Comparison of ENCODE assay signal across 1 cellular context in the genomic region with DNA sequence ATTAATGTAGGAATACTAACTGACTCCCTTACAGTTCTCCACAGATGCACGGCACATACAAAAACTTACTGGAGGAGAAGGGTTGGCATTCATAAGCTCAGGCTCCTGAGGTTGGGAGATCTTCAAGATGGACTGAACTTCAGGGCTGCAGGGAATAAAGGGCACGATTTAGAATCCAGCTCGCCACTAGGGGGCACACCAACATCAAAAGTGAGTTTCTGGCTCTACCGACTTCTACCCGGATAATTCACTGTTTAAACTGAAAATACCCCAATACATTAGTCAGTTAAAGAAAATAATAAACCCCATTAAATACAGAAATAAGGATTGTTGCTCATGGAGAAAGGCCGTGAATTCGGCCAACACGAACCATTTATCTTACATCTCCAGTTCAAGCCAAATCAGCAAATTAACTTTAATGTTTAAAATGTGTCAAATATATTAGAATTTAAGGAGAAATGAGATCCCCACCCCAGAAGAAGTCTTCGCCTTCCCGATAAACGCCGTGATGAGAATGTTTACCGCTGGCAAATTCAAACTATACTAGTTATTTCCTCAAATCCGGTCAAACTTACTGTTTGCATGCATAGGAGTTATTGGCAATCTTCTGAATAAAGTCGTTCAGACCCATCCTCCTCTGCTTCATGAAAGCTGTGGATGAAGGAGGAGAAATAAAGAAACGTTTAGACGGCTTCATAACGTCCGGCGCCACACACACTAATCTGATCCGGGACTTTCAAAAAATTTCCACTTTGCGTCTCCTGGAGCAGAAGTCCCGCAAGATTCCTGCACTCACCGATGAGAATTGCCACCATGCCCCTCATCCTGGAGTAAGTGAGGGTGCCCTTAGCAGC.
TF ChIP-seq lines count a peak whose summit lies in the region.

No MANE protein-coding gene starts in this region.

TF ChIP-seq in HepG2, 621 proteins besides CTCF, POLR2A, EP300 and RAD21 (continued from another document and continues in another):
- TF ChIP-seq, protein P1, sequence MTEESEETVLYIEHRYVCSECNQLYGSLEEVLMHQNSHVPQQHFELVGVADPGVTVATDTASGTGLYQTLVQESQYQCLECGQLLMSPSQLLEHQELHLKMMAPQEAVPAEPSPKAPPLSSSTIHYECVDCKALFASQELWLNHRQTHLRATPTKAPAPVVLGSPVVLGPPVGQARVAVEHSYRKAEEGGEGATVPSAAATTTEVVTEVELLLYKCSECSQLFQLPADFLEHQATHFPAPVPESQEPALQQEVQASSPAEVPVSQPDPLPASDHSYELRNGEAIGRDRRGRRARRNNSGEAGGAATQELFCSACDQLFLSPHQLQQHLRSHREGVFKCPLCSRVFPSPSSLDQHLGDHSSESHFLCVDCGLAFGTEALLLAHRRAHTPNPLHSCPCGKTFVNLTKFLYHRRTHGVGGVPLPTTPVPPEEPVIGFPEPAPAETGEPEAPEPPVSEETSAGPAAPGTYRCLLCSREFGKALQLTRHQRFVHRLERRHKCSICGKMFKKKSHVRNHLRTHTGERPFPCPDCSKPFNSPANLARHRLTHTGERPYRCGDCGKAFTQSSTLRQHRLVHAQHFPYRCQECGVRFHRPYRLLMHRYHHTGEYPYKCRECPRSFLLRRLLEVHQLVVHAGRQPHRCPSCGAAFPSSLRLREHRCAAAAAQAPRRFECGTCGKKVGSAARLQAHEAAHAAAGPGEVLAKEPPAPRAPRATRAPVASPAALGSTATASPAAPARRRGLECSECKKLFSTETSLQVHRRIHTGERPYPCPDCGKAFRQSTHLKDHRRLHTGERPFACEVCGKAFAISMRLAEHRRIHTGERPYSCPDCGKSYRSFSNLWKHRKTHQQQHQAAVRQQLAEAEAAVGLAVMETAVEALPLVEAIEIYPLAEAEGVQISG (CRISPR knock-in tag; IDR thresholded peaks at IDR 0.05): no peak
- TF ChIP-seq HIVEP1 (CRISPR knock-in tag; IDR thresholded peaks at IDR 0.05) (no peak), KDM2A (CRISPR knock-in tag; IDR thresholded peaks at IDR 0.05; ENCODE audit: borderline replicate concordance, low read depth) (0 out of 2 replicates have a peak, but pooled peaks have one; percentile 14), ZC3H13 (CRISPR knock-in tag; IDR thresholded peaks at IDR 0.05) (peak; percentile 53; the same call in 1 of the 2 replicates), ZNF460 (CRISPR knock-in tag; IDR thresholded peaks at IDR 0.05; ENCODE audit: borderline replicate concordance) (peak; percentile 34; the same call in 1 of the 2 replicates), ZFYVE20 (CRISPR knock-in tag; IDR thresholded peaks at IDR 0.05; ENCODE audit: borderline replicate concordance, low read depth) (no peak), IKZF1 (IDR thresholded peaks at IDR 0.05) (no peak), NPAS2 (CRISPR knock-in tag; IDR thresholded peaks at IDR 0.05; ENCODE audit: borderline replicate concordance) (no peak), HNRNPL (IDR thresholded peaks at IDR 0.05; ENCODE audit: low read depth, low read length) (no peak), ZNF839 (CRISPR knock-in tag; IDR thresholded peaks at IDR 0.05; ENCODE audit: borderline replicate concordance) (no peak), NFKBIZ (CRISPR knock-in tag; IDR thresholded peaks at IDR 0.05) (peak; percentile 61; the same call in 1 of the 2 replicates), KLF11 (CRISPR knock-in tag; IDR thresholded peaks at IDR 0.05) (0 out of 2 replicates have a peak, but pooled peaks have one; percentile 4), PCBP2 (optimal IDR thresholded peaks at IDR 0.05; ENCODE audit: low read depth, low read length, poor library complexity, severe bottlenecking) (no peak), ZNF564 (CRISPR knock-in tag; IDR thresholded peaks at IDR 0.05) (no peak), ZNF761 (CRISPR knock-in tag; conservative IDR thresholded peaks at IDR 0.05) (no peak), PAWR (CRISPR knock-in tag; IDR thresholded peaks at IDR 0.05; ENCODE audit: borderline replicate concordance) (no peak), BHLHE40 (IDR thresholded peaks at IDR 0.05; ENCODE audit: low read length) (no peak), MTF2 (CRISPR knock-in tag; IDR thresholded peaks at IDR 0.05; ENCODE audit: borderline replicate concordance) (peak; percentile 30; the same call in 1 of the 2 replicates), TRIM24 (CRISPR knock-in tag; IDR thresholded peaks at IDR 0.05) (no peak), NR1H2 (CRISPR knock-in tag; IDR thresholded peaks at IDR 0.05; ENCODE audit: borderline replicate concordance, low read depth) (no peak), ZBTB42 (CRISPR knock-in tag; IDR thresholded peaks at IDR 0.05) (no peak), ZNF44 (CRISPR knock-in tag; IDR thresholded peaks at IDR 0.05) (no peak), MAF1 (CRISPR knock-in tag; IDR thresholded peaks at IDR 0.05; ENCODE audit: borderline replicate concordance) (no peak), ZNF205 (CRISPR knock-in tag; IDR thresholded peaks at IDR 0.05) (no peak), ZNF207 (IDR thresholded peaks at IDR 0.05; ENCODE audit: borderline replicate concordance) (no peak), ZNF879 (CRISPR knock-in tag; IDR thresholded peaks at IDR 0.05) (no peak), ZNF20 (CRISPR knock-in tag; IDR thresholded peaks at IDR 0.05) (no peak), CHD4 (IDR thresholded peaks at IDR 0.05; ENCODE audit: borderline replicate concordance, low read length) (no peak), ZNF629 (CRISPR knock-in tag; conservative IDR thresholded peaks at IDR 0.05) (no peak), NAIF1 (CRISPR knock-in tag; IDR thresholded peaks at IDR 0.05; ENCODE audit: borderline replicate concordance) (no peak), SP140L (CRISPR knock-in tag; IDR thresholded peaks at IDR 0.05; ENCODE audit: borderline replicate concordance) (no peak), ZNF12 (CRISPR knock-in tag; IDR thresholded peaks at IDR 0.05) (no peak), RXRA (CRISPR knock-in tag; IDR thresholded peaks at IDR 0.05) (no peak), ZFP36L1 (CRISPR knock-in tag; IDR thresholded peaks at IDR 0.05) (no peak; the same call in 1 of the 2 replicates), ZNF331 (CRISPR knock-in tag; IDR thresholded peaks at IDR 0.05) (no peak), ZSCAN29 (CRISPR knock-in tag; conservative IDR thresholded peaks at IDR 0.05) (peak; percentile 100), ZNF605 (CRISPR knock-in tag; IDR thresholded peaks at IDR 0.05) (no peak)
- TF ChIP-seq, protein P2, sequence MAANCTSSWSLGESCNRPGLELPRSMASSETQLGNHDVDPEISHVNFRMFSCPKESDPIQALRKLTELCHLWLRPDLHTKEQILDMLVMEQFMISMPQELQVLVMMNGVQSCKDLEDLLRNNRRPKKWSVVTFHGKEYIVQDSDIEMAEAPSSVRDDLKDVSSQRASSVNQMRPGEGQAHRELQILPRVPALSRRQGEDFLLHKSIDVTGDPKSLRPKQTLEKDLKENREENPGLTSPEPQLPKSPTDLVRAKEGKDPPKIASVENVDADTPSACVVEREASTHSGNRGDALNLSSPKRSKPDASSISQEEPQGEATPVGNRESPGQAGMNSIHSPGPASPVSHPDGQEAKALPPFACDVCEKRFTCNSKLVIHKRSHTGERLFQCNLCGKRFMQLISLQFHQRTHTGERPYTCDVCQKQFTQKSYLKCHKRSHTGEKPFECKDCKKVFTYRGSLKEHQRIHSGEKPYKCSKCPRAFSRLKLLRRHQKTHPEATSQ (CRISPR knock-in tag; IDR thresholded peaks at IDR 0.05; ENCODE audit: borderline replicate concordance): no peak
- TF ChIP-seq, protein P3, sequence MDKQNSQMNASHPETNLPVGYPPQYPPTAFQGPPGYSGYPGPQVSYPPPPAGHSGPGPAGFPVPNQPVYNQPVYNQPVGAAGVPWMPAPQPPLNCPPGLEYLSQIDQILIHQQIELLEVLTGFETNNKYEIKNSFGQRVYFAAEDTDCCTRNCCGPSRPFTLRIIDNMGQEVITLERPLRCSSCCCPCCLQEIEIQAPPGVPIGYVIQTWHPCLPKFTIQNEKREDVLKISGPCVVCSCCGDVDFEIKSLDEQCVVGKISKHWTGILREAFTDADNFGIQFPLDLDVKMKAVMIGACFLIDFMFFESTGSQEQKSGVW (CRISPR knock-in tag; IDR thresholded peaks at IDR 0.05; ENCODE audit: borderline replicate concordance): 0 out of 2 replicates have a peak, but pooled peaks have one; percentile 69
- TF ChIP-seq, protein P4, sequence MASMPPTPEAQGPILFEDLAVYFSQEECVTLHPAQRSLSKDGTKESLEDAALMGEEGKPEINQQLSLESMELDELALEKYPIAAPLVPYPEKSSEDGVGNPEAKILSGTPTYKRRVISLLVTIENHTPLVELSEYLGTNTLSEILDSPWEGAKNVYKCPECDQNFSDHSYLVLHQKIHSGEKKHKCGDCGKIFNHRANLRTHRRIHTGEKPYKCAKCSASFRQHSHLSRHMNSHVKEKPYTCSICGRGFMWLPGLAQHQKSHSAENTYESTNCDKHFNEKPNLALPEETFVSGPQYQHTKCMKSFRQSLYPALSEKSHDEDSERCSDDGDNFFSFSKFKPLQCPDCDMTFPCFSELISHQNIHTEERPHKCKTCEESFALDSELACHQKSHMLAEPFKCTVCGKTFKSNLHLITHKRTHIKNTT (CRISPR knock-in tag; IDR thresholded peaks at IDR 0.05): no peak
- TF ChIP-seq, protein P5, sequence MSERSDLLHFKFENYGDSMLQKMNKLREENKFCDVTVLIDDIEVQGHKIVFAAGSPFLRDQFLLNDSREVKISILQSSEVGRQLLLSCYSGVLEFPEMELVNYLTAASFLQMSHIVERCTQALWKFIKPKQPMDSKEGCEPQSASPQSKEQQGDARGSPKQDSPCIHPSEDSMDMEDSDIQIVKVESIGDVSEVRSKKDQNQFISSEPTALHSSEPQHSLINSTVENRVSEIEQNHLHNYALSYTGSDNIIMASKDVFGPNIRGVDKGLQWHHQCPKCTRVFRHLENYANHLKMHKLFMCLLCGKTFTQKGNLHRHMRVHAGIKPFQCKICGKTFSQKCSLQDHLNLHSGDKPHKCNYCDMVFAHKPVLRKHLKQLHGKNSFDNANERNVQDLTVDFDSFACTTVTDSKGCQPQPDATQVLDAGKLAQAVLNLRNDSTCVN (CRISPR knock-in tag; IDR thresholded peaks at IDR 0.05; ENCODE audit: borderline replicate concordance): 0 out of 2 replicates have a peak, but pooled peaks have one; percentile 64
- TF ChIP-seq, protein P6, sequence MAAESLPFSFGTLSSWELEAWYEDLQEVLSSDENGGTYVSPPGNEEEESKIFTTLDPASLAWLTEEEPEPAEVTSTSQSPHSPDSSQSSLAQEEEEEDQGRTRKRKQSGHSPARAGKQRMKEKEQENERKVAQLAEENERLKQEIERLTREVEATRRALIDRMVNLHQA (CRISPR knock-in tag; IDR thresholded peaks at IDR 0.05): no peak
- TF ChIP-seq, protein P7, sequence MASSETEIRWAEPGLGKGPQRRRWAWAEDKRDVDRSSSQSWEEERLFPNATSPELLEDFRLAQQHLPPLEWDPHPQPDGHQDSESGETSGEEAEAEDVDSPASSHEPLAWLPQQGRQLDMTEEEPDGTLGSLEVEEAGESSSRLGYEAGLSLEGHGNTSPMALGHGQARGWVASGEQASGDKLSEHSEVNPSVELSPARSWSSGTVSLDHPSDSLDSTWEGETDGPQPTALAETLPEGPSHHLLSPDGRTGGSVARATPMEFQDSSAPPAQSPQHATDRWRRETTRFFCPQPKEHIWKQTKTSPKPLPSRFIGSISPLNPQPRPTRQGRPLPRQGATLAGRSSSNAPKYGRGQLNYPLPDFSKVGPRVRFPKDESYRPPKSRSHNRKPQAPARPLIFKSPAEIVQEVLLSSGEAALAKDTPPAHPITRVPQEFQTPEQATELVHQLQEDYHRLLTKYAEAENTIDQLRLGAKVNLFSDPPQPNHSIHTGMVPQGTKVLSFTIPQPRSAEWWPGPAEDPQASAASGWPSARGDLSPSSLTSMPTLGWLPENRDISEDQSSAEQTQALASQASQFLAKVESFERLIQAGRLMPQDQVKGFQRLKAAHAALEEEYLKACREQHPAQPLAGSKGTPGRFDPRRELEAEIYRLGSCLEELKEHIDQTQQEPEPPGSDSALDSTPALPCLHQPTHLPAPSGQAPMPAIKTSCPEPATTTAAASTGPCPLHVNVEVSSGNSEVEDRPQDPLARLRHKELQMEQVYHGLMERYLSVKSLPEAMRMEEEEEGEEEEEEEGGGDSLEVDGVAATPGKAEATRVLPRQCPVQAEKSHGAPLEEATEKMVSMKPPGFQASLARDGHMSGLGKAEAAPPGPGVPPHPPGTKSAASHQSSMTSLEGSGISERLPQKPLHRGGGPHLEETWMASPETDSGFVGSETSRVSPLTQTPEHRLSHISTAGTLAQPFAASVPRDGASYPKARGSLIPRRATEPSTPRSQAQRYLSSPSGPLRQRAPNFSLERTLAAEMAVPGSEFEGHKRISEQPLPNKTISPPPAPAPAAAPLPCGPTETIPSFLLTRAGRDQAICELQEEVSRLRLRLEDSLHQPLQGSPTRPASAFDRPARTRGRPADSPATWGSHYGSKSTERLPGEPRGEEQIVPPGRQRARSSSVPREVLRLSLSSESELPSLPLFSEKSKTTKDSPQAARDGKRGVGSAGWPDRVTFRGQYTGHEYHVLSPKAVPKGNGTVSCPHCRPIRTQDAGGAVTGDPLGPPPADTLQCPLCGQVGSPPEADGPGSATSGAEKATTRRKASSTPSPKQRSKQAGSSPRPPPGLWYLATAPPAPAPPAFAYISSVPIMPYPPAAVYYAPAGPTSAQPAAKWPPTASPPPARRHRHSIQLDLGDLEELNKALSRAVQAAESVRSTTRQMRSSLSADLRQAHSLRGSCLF (CRISPR knock-in tag; IDR thresholded peaks at IDR 0.05; ENCODE audit: borderline replicate concordance): no peak
- TF ChIP-seq, protein P8, sequence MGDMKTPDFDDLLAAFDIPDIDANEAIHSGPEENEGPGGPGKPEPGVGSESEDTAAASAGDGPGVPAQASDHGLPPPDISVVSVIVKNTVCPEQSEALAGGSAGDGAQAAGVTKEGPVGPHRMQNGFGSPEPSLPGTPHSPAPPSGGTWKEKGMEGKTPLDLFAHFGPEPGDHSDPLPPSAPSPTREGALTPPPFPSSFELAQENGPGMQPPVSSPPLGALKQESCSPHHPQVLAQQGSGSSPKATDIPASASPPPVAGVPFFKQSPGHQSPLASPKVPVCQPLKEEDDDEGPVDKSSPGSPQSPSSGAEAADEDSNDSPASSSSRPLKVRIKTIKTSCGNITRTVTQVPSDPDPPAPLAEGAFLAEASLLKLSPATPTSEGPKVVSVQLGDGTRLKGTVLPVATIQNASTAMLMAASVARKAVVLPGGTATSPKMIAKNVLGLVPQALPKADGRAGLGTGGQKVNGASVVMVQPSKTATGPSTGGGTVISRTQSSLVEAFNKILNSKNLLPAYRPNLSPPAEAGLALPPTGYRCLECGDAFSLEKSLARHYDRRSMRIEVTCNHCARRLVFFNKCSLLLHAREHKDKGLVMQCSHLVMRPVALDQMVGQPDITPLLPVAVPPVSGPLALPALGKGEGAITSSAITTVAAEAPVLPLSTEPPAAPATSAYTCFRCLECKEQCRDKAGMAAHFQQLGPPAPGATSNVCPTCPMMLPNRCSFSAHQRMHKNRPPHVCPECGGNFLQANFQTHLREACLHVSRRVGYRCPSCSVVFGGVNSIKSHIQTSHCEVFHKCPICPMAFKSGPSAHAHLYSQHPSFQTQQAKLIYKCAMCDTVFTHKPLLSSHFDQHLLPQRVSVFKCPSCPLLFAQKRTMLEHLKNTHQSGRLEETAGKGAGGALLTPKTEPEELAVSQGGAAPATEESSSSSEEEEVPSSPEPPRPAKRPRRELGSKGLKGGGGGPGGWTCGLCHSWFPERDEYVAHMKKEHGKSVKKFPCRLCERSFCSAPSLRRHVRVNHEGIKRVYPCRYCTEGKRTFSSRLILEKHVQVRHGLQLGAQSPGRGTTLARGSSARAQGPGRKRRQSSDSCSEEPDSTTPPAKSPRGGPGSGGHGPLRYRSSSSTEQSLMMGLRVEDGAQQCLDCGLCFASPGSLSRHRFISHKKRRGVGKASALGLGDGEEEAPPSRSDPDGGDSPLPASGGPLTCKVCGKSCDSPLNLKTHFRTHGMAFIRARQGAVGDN (CRISPR knock-in tag; IDR thresholded peaks at IDR 0.05): no peak
